In the genomic region with DNA sequence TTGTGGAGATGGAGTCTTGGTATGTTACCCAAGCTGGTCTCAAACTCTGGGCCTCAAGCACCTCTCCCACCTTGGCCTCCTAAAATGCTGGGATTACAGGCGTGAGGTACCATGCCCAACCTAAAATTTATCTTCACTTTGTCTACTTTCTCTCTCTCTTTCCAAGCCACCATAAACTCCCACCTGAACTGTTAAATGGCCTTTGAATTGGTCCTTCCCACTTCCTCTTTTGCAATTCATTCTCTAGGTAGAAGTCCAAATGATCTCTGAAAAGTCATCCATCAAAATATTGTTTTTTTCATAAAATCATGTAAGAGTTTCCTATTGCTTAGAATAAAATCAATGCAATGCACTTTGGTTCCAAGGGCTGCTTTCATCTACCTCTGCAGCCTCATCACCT, we compare ENCODE assay signal across 28 cellular contexts.
"Had no signal": no experiment of that assay in that cellular context is flagged by ENCODE, and none has a peak within 500 bp of the region (broad histone marks: within the 10 kb centered on the region; RNA-seq: fewer than 3 reads in every experiment).

No MANE protein-coding gene starts in this region.

- H3K9me3 Mint-ChIP-seq: dendritic cell treated with granulocyte-macrophage colony-stimulating factor and Interleukin-4, amounts not matched to agents 40 ng/mL and 50 ng/mL, for 4 days; effector memory CD8-positive, alpha-beta T cell; endodermal cell had no signal

- H3K4me3 Mint-ChIP-seq: dendritic cell treated with granulocyte-macrophage colony-stimulating factor and Interleukin-4, amounts not matched to agents 40 ng/mL and 50 ng/mL, for 4 days; effector memory CD8-positive, alpha-beta T cell; endodermal cell had no signal

- H3K27me3 ChIP-seq: colonic mucosa, dorsolateral prefrontal cortex, esophagus muscularis mucosa, esophagus squamous epithelium, foreskin keratinocyte, gastroesophageal sphincter, heart left ventricle, heart right ventricle had no signal

- DNase-seq: colonic mucosa; cortex of kidney; dermis blood vessel endothelial cell; dorsolateral prefrontal cortex; effector CD4-positive, alpha-beta T cell; effector CD8-positive, alpha-beta T cell; effector memory CD4-positive, alpha-beta T cell; effector memory CD8-positive, alpha-beta T cell; endodermal cell; erythroblast; esophagus squamous epithelium; foreskin keratinocyte; foreskin melanocyte; gastrocnemius medialis; glutamatergic neuron; head of caudate nucleus; heart left ventricle; heart right ventricle had no signal

- H3K36me3 ChIP-seq: colonic mucosa, esophagus muscularis mucosa, esophagus squamous epithelium, gastrocnemius medialis, gastroesophageal sphincter, heart left ventricle, heart right ventricle had no signal

- H3K27ac Mint-ChIP-seq: dendritic cell treated with granulocyte-macrophage colony-stimulating factor and Interleukin-4, amounts not matched to agents 40 ng/mL and 50 ng/mL, for 4 days; effector memory CD8-positive, alpha-beta T cell; endodermal cell had no signal

- H3K27ac ChIP-seq: colonic mucosa, coronary artery, dorsolateral prefrontal cortex, epithelial cell of prostate, esophagus muscularis mucosa, esophagus squamous epithelium, foreskin keratinocyte, gastrocnemius medialis, gastroesophageal sphincter, heart left ventricle, heart right ventricle had no signal

- FAIRE-seq: colon, endometrium, endothelial cell of umbilical vein, frontal cortex had no signal

- H3K4me3 ChIP-seq: colonic mucosa, coronary artery, dorsolateral prefrontal cortex, esophagus muscularis mucosa, esophagus squamous epithelium, gastrocnemius medialis, gastroesophageal sphincter, heart left ventricle, heart right ventricle had no signal

- ATAC-seq: effector memory CD8-positive, alpha-beta T cell; esophagus mucosa; foreskin keratinocyte; gastrocnemius medialis; gastroesophageal sphincter; heart left ventricle; heart right ventricle had no signal

- H3K27me3 Mint-ChIP-seq: dendritic cell treated with granulocyte-macrophage colony-stimulating factor and Interleukin-4, amounts not matched to agents 40 ng/mL and 50 ng/mL, for 4 days had no signal

- H3K9me3 ChIP-seq: colonic mucosa, esophagus muscularis mucosa, esophagus squamous epithelium, gastrocnemius medialis, gastroesophageal sphincter, heart left ventricle, heart right ventricle had no signal

- H3K4me1 ChIP-seq: colonic mucosa, esophagus squamous epithelium, foreskin keratinocyte, gastrocnemius medialis, gastroesophageal sphincter, heart left ventricle, heart right ventricle had no signal
